Comparison of ENCODE assay signal across 14 cellular contexts in the genomic region with DNA sequence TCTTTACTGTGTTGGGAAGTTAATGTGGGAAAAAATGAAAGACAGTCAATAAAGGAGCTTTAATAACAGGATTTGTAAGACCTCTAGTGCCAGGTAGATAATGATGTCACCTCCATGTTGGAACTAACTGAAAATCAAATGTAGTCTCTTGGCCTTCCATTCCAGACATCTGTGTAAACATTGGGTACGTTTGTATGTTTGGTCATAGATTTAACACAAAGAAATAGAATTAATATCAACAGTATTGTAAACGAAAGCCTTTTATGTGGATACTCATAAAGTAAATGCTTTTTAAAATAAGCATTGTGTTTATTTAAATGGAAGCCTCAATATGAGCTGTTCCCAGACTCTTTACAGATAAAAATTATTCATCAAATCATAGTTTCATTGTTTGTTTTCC.
"Had no signal": no experiment of that assay in that cellular context is flagged by ENCODE, and none has a peak within 500 bp of the region (broad histone marks: within the 10 kb centered on the region; RNA-seq: fewer than 3 reads in every experiment).

No MANE protein-coding gene starts in this region.

- H3K27me3 ChIP-seq: transverse colon had no signal

- H3K4me3 ChIP-seq: skin epidermis, transverse colon had no signal

- H3K27ac ChIP-seq: epithelial cell of prostate, skin epidermis, transverse colon had no signal

- DNase-seq: activated CD4-positive, alpha-beta T cell treated with anti-CD3 and anti-CD28 coated beads, Interleukin-2, amount 50 U/mL, for 4 hours; activated naive CD4-positive, alpha-beta T cell treated with anti-CD3 and anti-CD28 coated beads, Interleukin-2, amount 10 ng/mL, durations not matched to agents 7 days and 5 days; activated T-cell treated with anti-CD3 and anti-CD28 coated beads, Interleukin-2, amount 50 U/mL, for 1 hour; effector memory CD8-positive, alpha-beta T cell; head of caudate nucleus; immature natural killer cell; nephron progenitor cell; occipital lobe; stimulated activated CD4-positive, alpha-beta T cell treated with anti-CD3 and anti-CD28 coated beads, Interleukin-4, amount 100 ng/mL, for 24 hours; stimulated activated naive CD4-positive, alpha-beta T cell; transverse colon had no signal

- ATAC-seq: activated CD4-positive, CD25-positive, alpha-beta regulatory T cell treated with anti-CD3 and anti-CD28 coated beads, Interleukin-2, amount 50 U/mL, for 24 hours; effector memory CD8-positive, alpha-beta T cell had no signal

- H3K4me1 ChIP-seq: transverse colon had no signal

- H3K36me3 ChIP-seq: transverse colon had no signal

- H3K9me3 ChIP-seq: transverse colon had no signal
